19 cellular contexts compared by ENCODE assay signal in the genomic region with DNA sequence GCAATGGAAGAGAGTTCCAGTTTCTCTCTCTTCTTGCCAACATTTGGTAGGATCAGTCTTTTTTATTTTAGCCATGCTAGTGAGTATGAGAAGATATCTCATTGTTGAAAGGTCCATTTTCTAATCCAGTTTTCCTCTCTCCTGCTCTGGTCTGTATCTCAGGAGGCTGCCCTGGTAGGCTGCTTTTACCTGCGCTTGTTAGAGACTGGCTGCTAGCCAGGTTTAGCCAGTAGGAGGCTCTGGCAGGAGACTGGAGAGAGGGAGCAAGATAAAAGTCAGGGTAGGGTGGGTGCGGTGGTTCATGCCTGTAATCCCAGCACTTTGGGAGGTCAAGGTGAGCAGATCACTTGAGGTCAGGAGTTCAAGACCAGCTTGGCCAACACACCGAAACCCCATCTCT.
A peak's percentile ranks its signal among the peaks of the same experiment; 100 is the strongest.
DNase-seq lines count a peak whose midpoint lies in the region; ATAC-seq, FAIRE-seq and TF ChIP-seq lines count a peak whose summit lies in the region.
"Had no signal": no experiment of that assay in that cellular context is flagged by ENCODE, and none has a peak within 500 bp of the region (broad histone marks: within the 10 kb centered on the region; RNA-seq: fewer than 3 reads in every experiment).

No MANE protein-coding gene starts in this region.

- H3K79me1 ChIP-seq in H9 (ENCODE audit: insufficient read depth, low read depth, low read length, poor library complexity, severe bottlenecking) = no peaks in the 10 kb centered on the region

- H2AFZ ChIP-seq in H9 (ENCODE audit: low read length) (no peak overlapping the region), K562 (ENCODE audit: low read depth, low read length) (no peak overlapping the region)

- no peak overlapping the region for H3K18ac ChIP-seq in H9 (ENCODE audit: insufficient read length, low read depth, low read length)

- no peaks in the 10 kb centered on the region for H3K23me2 ChIP-seq in H9 (ENCODE audit: insufficient read length, low read depth, low read length, poor library complexity, severe bottlenecking)

- no peak overlapping the region for H3K14ac ChIP-seq in H9 (ENCODE audit: insufficient read depth, low read length)

- H3K27ac Mint-ChIP-seq in H9 = no peak overlapping the region
- H3K27ac Mint-ChIP-seq: T-helper 2 cell treated with Interferon-gamma antibody and Interleukin-4, amounts not matched to agents 5 μg/mL and 100 μg/mL, for 36 hours had no signal

- no peak for TF ChIP-seq EP300 in K562 (IDR thresholded peaks at IDR 0.05; ENCODE audit: low read length)

- peak; percentile 22 for DNase-seq in NCI-H146 (lab: John Stamatoyannopoulos, UW)
- DNase-seq in NCI-H146 treated with DMSO at 0.1 percent for 48 hours (lab: John Stamatoyannopoulos, UW; ENCODE audit: unreplicated experiment) = no peak
- no peak for DNase-seq in H9
- DNase-seq in K562 (ENCODE audit: extremely low read depth in 1 of 4, low spot score in 3 of 4) = no peak
- peak in 1 of 3 donors; percentile 31 for DNase-seq in mucosa of descending colon
- DNase-seq in NOMO-1 treated with DMSO at 0.1 percent for 48 hours (lab: John Stamatoyannopoulos, UW; ENCODE audit: unreplicated experiment) = no peak
- DNase-seq in stimulated activated CD4-positive, alpha-beta T cell treated with anti-CD3 and anti-CD28 coated beads, Interleukin-4, amount 100 ng/mL, for 4 hours = no peak
- DNase-seq in NCI-H526 treated with DMSO at 0.1 percent for 48 hours (lab: John Stamatoyannopoulos, UW) = no peak
- DNase-seq: Karpas-422, MM.1S, NCI-H1417 treated with DMSO at 0.1 percent for 48 hours, NCI-H2081, NCI-H226, NCI-H774, SIG-M5, SW 1271 had no signal

- intact Hi-C loops in K562 (cut with micrococcal nuclease) = no loop called here
- intact Hi-C loops in mucosa of descending colon (cut with DNase I, micrococcal nuclease) = no loop called here

- no peak overlapping the region for H4K91ac ChIP-seq in H9 (ENCODE audit: insufficient read length, low read depth, low read length)

- H3K27ac ChIP-seq in H9 (ENCODE audit: insufficient read length, low read depth, low read length) = no peak overlapping the region
- H3K27ac ChIP-seq in K562 (ENCODE audit: extremely low read depth, low read depth, low read length) = no peak overlapping the region
- H3K27ac ChIP-seq: C4-2B had no signal

- no peak for FAIRE-seq in K562 (lab: Jason Lieb, UNC)
- FAIRE-seq: GM12878 had no signal

- H4K20me1 ChIP-seq in H9 (ENCODE audit: control insufficient read depth, insufficient read depth, insufficient read length) (no peaks in the 10 kb centered on the region), K562 (replicated peaks; ENCODE audit: control insufficient read depth, insufficient read depth, low read length) (peaks cover 4% of the 10 kb centered on the region)

- no peak overlapping the region for H2BK120ac ChIP-seq in H9 (ENCODE audit: low read depth, low read length, poor library complexity, severe bottlenecking)

- H3K27me3 Mint-ChIP-seq in H9 (ENCODE audit: low read depth) = peaks cover 87% of the 10 kb centered on the region

- H3K4me1 ChIP-seq in H9 (ENCODE audit: insufficient read depth, low read length) (peaks cover 4% of the 10 kb centered on the region; the same call in 1 of the 2 replicates), K562 (replicated peaks in 1 of 2; ENCODE audit: control insufficient read depth in 2 of 2, insufficient read depth in 2 of 2, low read length in 2 of 2) (no peaks in the 10 kb centered on the region), mucosa of descending colon (ENCODE audit: low read depth) (no peaks in the 10 kb centered on the region)

- no peak for TF ChIP-seq RAD21 in K562 (CRISPR knock-in tag; conservative IDR thresholded peaks at IDR 0.05 in 1 of 2, IDR thresholded peaks at IDR 0.05 in 1 of 2)

- H3K4me3 ChIP-seq in K562 = no peak overlapping the region
- no peak overlapping the region for H3K4me3 ChIP-seq in mucosa of descending colon
- H3K4me3 ChIP-seq: GM12878 had no signal

- H3K36me3 Mint-ChIP-seq in H9 (ENCODE audit: insufficient read depth in 1 of 3, low read depth in 3 of 3) = no peaks in the 10 kb centered on the region; a peak in 1 of 7 replicates

- H3K9me3 ChIP-seq in H9 (ENCODE audit: control insufficient read depth, low read depth, low read length) = no peaks in the 10 kb centered on the region
- 0 out of 2 replicates have a peak, but pooled peaks cover 2% of the 10 kb centered on the region for H3K9me3 ChIP-seq in K562 (replicated peaks; ENCODE audit: control insufficient read depth, insufficient read depth, low read depth, low read length)
- no peaks in the 10 kb centered on the region for H3K9me3 ChIP-seq in mucosa of descending colon

- no peak overlapping the region for H2AK5ac ChIP-seq in H9 (ENCODE audit: insufficient read length, low read length)

- H3K9me1 ChIP-seq in K562 (ENCODE audit: control insufficient read depth, insufficient read depth, low read length) = no peaks in the 10 kb centered on the region

- no peak overlapping the region for H4K8ac ChIP-seq in H9 (replicated peaks; ENCODE audit: insufficient read length, low read depth, low read length)

- H3K27me3 ChIP-seq in H9 (ENCODE audit: insufficient read depth, low read length) (peaks cover 3% of the 10 kb centered on the region; the same call in 1 of the 2 replicates), K562 (ENCODE audit: control insufficient read depth in 2 of 2, insufficient read depth in 2 of 2, low read length in 2 of 2) (peaks cover 28 to 53% of the 10 kb centered on the region in 2 experiments)

- H3K9me3 Mint-ChIP-seq in H9 = no peaks in the 10 kb centered on the region; a peak in 1 of 5 replicates
- H3K9me3 Mint-ChIP-seq: T-helper 2 cell treated with Interferon-gamma antibody and Interleukin-4, amounts not matched to agents 5 μg/mL and 100 μg/mL, for 36 hours had no signal

- H2BK20ac ChIP-seq in H9 (ENCODE audit: low read depth, low read length, poor library complexity, severe bottlenecking) = no peak overlapping the region

- no TSS peak for BruUV-seq in K562 (replicated peaks; lab: Mats Ljungman, UMichigan)

- no peak for ATAC-seq in K562
- ATAC-seq in mucosa of descending colon = peak; percentile 34
- ATAC-seq: GM12878 had no signal

- H3K23ac ChIP-seq in H9 (ENCODE audit: insufficient read length, low read depth, low read length) = no peak overlapping the region

- H3K4me1 Mint-ChIP-seq in H9 = peaks cover 10% of the 10 kb centered on the region in 2 experiments

- no peak overlapping the region for H3K4me3 Mint-ChIP-seq in H9
- H3K4me3 Mint-ChIP-seq: T-helper 2 cell treated with Interferon-gamma antibody and Interleukin-4, amounts not matched to agents 5 μg/mL and 100 μg/mL, for 36 hours had no signal

- no peak overlapping the region for H2BK12ac ChIP-seq in H9 (ENCODE audit: insufficient read length, low read depth, low read length)

- TF ChIP-seq POLR2A in K562 (conservative IDR thresholded peaks at IDR 0.05) = no peak

- H3K9ac ChIP-seq in H9 (ENCODE audit: extremely low read depth, insufficient read length, low read length) (no peak overlapping the region), K562 (ENCODE audit: insufficient read depth in 1 of 2, low read depth in 2 of 2, low read length in 2 of 2) (no peak overlapping the region)

- no peaks in the 10 kb centered on the region for H3K36me3 ChIP-seq in K562 (ENCODE audit: control insufficient read depth, insufficient read depth, low read length)
- no peaks in the 10 kb centered on the region for H3K36me3 ChIP-seq in mucosa of descending colon (ENCODE audit: low read depth)

- no peak overlapping the region for H3T11ph ChIP-seq in H9 (ENCODE audit: low read length)

- H3K56ac ChIP-seq in H9 (ENCODE audit: insufficient read length, low read depth, low read length) = no peak overlapping the region

- CTCF ChIA-PET in K562 (lab: Yijun Ruan, JAX; ENCODE audit: low intra/inter-chr PET ratio) = no interaction called here

- H3K4ac ChIP-seq in H9 (ENCODE audit: low read depth, low read length) = no peak overlapping the region

- H3K4me2 ChIP-seq in H9 (ENCODE audit: insufficient read depth, insufficient read length, low read length) = no peak overlapping the region
- H3K4me2 ChIP-seq in K562 (ENCODE audit: insufficient read depth, low read length) = no peak overlapping the region

- H4K5ac ChIP-seq in H9 (ENCODE audit: insufficient read length, low read depth, low read length) = no peak overlapping the region

- WGBS in H9 (ENCODE audit: extremely low coverage, insufficient read length, low lambda C conversion rate) = no CpG with 5 or more reads among the region's 3 CpGs
- WGBS in K562 (ENCODE audit: insufficient coverage, low coverage, missing lambda C conversion rate) = 0% methylated on average over 3 of the region's 3 CpGs

- POLR2A ChIA-PET in K562 (lab: Yijun Ruan, JAX) = no interaction called here

- no peak overlapping the region for H2BK5ac ChIP-seq in H9 (ENCODE audit: insufficient read length, low read length)

- H2BK15ac ChIP-seq in H9 (ENCODE audit: low read depth, low read length) = no peak overlapping the region

- peak; percentile 56 for TF ChIP-seq CTCF in H9 (conservative IDR thresholded peaks at IDR 0.05)
- TF ChIP-seq CTCF in K562 (IDR thresholded peaks at IDR 0.05 in 2 of 3, conservative IDR thresholded peaks at IDR 0.05 in 1 of 3; ENCODE audit: insufficient read depth in 2 of 3, low read depth in 1 of 3, low read length in 3 of 3) = peak in 1 of 3 experiments; percentile 7; a peak in 1 of 6 replicates
- TF ChIP-seq CTCF in mucosa of descending colon (IDR thresholded peaks at IDR 0.05) = no peak

- in situ Hi-C loops in K562 (cut with MboI) = no loop called here

- H3K79me2 ChIP-seq in H9 (ENCODE audit: insufficient read depth, low read length) (no peaks in the 10 kb centered on the region), K562 (ENCODE audit: control insufficient read depth, insufficient read depth, low read length) (no peaks in the 10 kb centered on the region)

TF ChIP-seq in K562, 482 proteins besides CTCF, POLR2A, EP300 and RAD21:
- TF ChIP-seq, protein P1, sequence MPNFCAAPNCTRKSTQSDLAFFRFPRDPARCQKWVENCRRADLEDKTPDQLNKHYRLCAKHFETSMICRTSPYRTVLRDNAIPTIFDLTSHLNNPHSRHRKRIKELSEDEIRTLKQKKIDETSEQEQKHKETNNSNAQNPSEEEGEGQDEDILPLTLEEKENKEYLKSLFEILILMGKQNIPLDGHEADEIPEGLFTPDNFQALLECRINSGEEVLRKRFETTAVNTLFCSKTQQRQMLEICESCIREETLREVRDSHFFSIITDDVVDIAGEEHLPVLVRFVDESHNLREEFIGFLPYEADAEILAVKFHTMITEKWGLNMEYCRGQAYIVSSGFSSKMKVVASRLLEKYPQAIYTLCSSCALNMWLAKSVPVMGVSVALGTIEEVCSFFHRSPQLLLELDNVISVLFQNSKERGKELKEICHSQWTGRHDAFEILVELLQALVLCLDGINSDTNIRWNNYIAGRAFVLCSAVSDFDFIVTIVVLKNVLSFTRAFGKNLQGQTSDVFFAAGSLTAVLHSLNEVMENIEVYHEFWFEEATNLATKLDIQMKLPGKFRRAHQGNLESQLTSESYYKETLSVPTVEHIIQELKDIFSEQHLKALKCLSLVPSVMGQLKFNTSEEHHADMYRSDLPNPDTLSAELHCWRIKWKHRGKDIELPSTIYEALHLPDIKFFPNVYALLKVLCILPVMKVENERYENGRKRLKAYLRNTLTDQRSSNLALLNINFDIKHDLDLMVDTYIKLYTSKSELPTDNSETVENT (CRISPR knock-in tag; IDR thresholded peaks at IDR 0.05) = no peak
- TF ChIP-seq NFIC (IDR thresholded peaks at IDR 0.05) = peak; percentile 45
